Comparison of ENCODE assay signal across 13 cellular contexts in the genomic region with DNA sequence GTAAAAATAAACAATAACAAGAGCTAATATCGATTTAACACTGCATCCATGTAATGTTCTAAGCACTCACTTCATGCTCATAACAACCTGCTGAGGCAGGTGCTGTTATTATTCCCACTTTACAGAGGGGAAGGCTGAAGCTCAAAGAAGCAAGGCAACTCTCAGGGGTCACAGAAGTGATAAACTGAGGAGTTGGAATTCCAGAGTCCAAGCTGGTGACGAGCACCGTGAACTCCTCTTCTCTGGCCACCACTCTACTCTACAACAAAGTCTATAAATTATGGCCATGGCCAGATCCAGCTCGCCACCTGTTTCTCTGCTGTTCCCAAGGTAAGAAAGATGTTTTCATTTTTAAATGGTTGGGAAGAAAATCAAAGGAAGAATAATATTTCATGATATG.
A peak's percentile ranks its signal among the peaks of the same experiment; 100 is the strongest.
DNase-seq lines count a peak whose midpoint lies in the region; ATAC-seq and TF ChIP-seq lines count a peak whose summit lies in the region.
"Had no signal": no experiment of that assay in that cellular context is flagged by ENCODE, and none has a peak within 500 bp of the region (broad histone marks: within the 10 kb centered on the region; RNA-seq: fewer than 3 reads in every experiment).

No MANE protein-coding gene starts in this region.

- H3K9ac ChIP-seq in IMR-90 (ENCODE audit: low read depth, low read length) (no peak overlapping the region), colonic mucosa (ENCODE audit: low read depth in 2 of 2, low read length in 2 of 2) (no peak overlapping the region)

- TF ChIP-seq POLR2A in IMR-90 (IDR thresholded peaks at IDR 0.05; ENCODE audit: low read depth, low read length) = no peak
- TF ChIP-seq POLR2A in uterus (IDR thresholded peaks at IDR 0.05) = no peak

- no peak overlapping the region; the same call in 1 of the 2 replicates for H3K14ac ChIP-seq in IMR-90 (replicated peaks; ENCODE audit: low read depth, low read length)

- no peak overlapping the region for H2BK5ac ChIP-seq in IMR-90 (ENCODE audit: low read depth, low read length, poor library complexity, severe bottlenecking)

- H4K5ac ChIP-seq in IMR-90 (ENCODE audit: low read depth, low read length) = no peak overlapping the region

- H3K27ac ChIP-seq in ACC112 (ENCODE audit: low read depth, low read length) = no peak overlapping the region
- H3K27ac ChIP-seq in IMR-90 (ENCODE audit: insufficient read depth, low read length) = no peak overlapping the region
- peak overlapping the region; percentile 86 for H3K27ac ChIP-seq in colonic mucosa
- H3K27ac ChIP-seq in uterus = no peak overlapping the region
- H3K27ac ChIP-seq: SJSA1 had no signal

- no peaks in the 10 kb centered on the region for H4K20me1 ChIP-seq in IMR-90 (ENCODE audit: insufficient read depth, low read length)

- no peak overlapping the region; the same call in 1 of the 2 replicates for H3K23ac ChIP-seq in IMR-90 (ENCODE audit: low read depth, low read length)

- no peak overlapping the region for H3K4me3 ChIP-seq in ACC112 (ENCODE audit: low read depth, low read length)
- no peak overlapping the region for H3K4me3 ChIP-seq in IMR-90 (ENCODE audit: insufficient read depth, low read depth, low read length)
- no peak overlapping the region for H3K4me3 ChIP-seq in colonic mucosa
- H3K4me3 ChIP-seq in uterus = no peak overlapping the region
- H3K4me3 ChIP-seq: SJSA1 had no signal

- H3K4ac ChIP-seq in IMR-90 (ENCODE audit: low read depth, low read length) = no peak overlapping the region

- peak overlapping the region; percentile 30; the same call in 1 of the 2 replicates for H3K4me2 ChIP-seq in IMR-90 (ENCODE audit: low read depth, low read length)

- CTCF ChIA-PET in IMR-90 (lab: Yijun Ruan, JAX) = no interaction called here

- no peak overlapping the region; the same call in 1 of the 2 replicates for H3K56ac ChIP-seq in IMR-90 (ENCODE audit: extremely low read depth, insufficient read depth, low read length)

- no peaks in the 10 kb centered on the region for H3K9me1 ChIP-seq in IMR-90 (ENCODE audit: insufficient read depth, low read length)

- no CpG with 5 or more reads among the region's 4 CpGs for WGBS in IMR-90 (ENCODE audit: extremely low coverage in 2 of 2, insufficient read length in 1 of 2), 2 experiments

- H2AFZ ChIP-seq in ACC112 (ENCODE audit: low read length, unreplicated experiment) (peak overlapping the region; percentile 28), IMR-90 (replicated peaks; ENCODE audit: low read length, poor library complexity) (no peak overlapping the region)

- no peaks in the 10 kb centered on the region for H3K4me1 ChIP-seq in ACC112 (ENCODE audit: control insufficient read depth, insufficient read depth, low read length, unreplicated experiment)
- no peaks in the 10 kb centered on the region for H3K4me1 ChIP-seq in IMR-90 (ENCODE audit: control insufficient read depth, insufficient read depth, low read length)
- H3K4me1 ChIP-seq in colonic mucosa = peaks cover 10% of the 10 kb centered on the region
- H3K4me1 ChIP-seq in uterus = no peaks in the 10 kb centered on the region
- H3K4me1 ChIP-seq: SJSA1 had no signal

- POLR2A ChIA-PET in IMR-90 (lab: Charles Lee; ENCODE audit: unreplicated experiment) = no interaction called here

- H2BK120ac ChIP-seq in IMR-90 (ENCODE audit: low read depth, low read length) = no peak overlapping the region

- in situ Hi-C loops in IMR-90 (cut with MboI; ENCODE audit: low sequenced_read_pairs) = no loop called here

- H3K79me2 ChIP-seq in ACC112 (ENCODE audit: control insufficient read depth, insufficient read depth, low read length, unreplicated experiment) = no peaks in the 10 kb centered on the region

- no peak overlapping the region for H2AK9ac ChIP-seq in IMR-90 (replicated peaks; ENCODE audit: low read depth, low read length, poor library complexity)

- ATAC-seq in IMR-90 (ENCODE audit: low read depth) = no peak
- ATAC-seq in left colon = peak; percentile 70

- H4K8ac ChIP-seq in IMR-90 (ENCODE audit: low read depth in 2 of 2, low read length in 2 of 2) = no peak overlapping the region

- H4K91ac ChIP-seq in IMR-90 (ENCODE audit: insufficient read depth, low read depth, low read length) = no peak overlapping the region

- H3K9me3 ChIP-seq in IMR-90 (ENCODE audit: control insufficient read depth, insufficient read depth, low read length) (no peaks in the 10 kb centered on the region), colonic mucosa (no peaks in the 10 kb centered on the region), uterus (no peaks in the 10 kb centered on the region)
- H3K9me3 ChIP-seq: SJSA1 had no signal

- no peak overlapping the region for H2AK5ac ChIP-seq in IMR-90 (ENCODE audit: low read depth, low read length)

- dilution Hi-C loops in IMR-90 (cut with HindIII; ENCODE audit: low sequenced_read_pairs, unreplicated experiment) = no loop called here

- TF ChIP-seq CTCF in IMR-90 (conservative IDR thresholded peaks at IDR 0.05; ENCODE audit: low read depth, low read length) (no peak), colonic mucosa (IDR thresholded peaks at IDR 0.05) (no peak), uterus (IDR thresholded peaks at IDR 0.05) (no peak)

- no peak overlapping the region for H3K18ac ChIP-seq in IMR-90 (ENCODE audit: low read depth, low read length)

- H2BK15ac ChIP-seq in IMR-90 (ENCODE audit: low read depth, low read length) = no peak overlapping the region

- no TSS peak for BruUV-seq in IMR-90 (replicated peaks; lab: Mats Ljungman, UMichigan)

- no peaks in the 10 kb centered on the region for H3K36me3 ChIP-seq in ACC112 (ENCODE audit: insufficient read depth, low read length)
- no peaks in the 10 kb centered on the region for H3K36me3 ChIP-seq in IMR-90 (ENCODE audit: control insufficient read depth, insufficient read depth, low read length)
- no peaks in the 10 kb centered on the region for H3K36me3 ChIP-seq in colonic mucosa
- H3K36me3 ChIP-seq in uterus = no peaks in the 10 kb centered on the region
- H3K36me3 ChIP-seq: SJSA1 had no signal

- DNase-seq in IMR-90 = no peak
- no peak for DNase-seq in colonic mucosa
- DNase-seq in left colon = no peak
- no peak for DNase-seq in stimulated activated CD8-positive, alpha-beta memory T cell treated with anti-CD3 and anti-CD28 coated beads, Interleukin-4, amount 100 ng/mL, for 48 hours
- DNase-seq in NCI-H2171 (lab: John Stamatoyannopoulos, UW) = no peak
- no peak for DNase-seq in germinal center (ENCODE audit: low spot score)
- no peak for DNase-seq in uterus
- DNase-seq: EL, KG1, NCI-H1694, NCI-H2081 had no signal

- no peaks in the 10 kb centered on the region for H3K79me1 ChIP-seq in IMR-90 (ENCODE audit: low read depth in 1 of 2, low read length in 2 of 2)

- H3K27me3 ChIP-seq in ACC112 (ENCODE audit: insufficient read depth, low read length) = peaks cover 4% of the 10 kb centered on the region; the same call in 1 of the 2 replicates
- H3K27me3 ChIP-seq in IMR-90 (ENCODE audit: control insufficient read depth, insufficient read depth, low read length) = peaks cover 3% of the 10 kb centered on the region
- H3K27me3 ChIP-seq in colonic mucosa = no peaks in the 10 kb centered on the region
- no peaks in the 10 kb centered on the region for H3K27me3 ChIP-seq in uterus

- intact Hi-C loops in IMR-90 (cut with micrococcal nuclease) (no loop called here), colonic mucosa (cut with DNase I) (no loop called here), left colon (cut with DNase I, micrococcal nuclease) (no loop called here), uterus (cut with DNase I; ENCODE audit: low total_unique reads) (no loop called here)

- no peak for TF ChIP-seq RAD21 in IMR-90 (IDR thresholded peaks at IDR 0.05; ENCODE audit: low read length)

- no peak overlapping the region for H2BK20ac ChIP-seq in IMR-90 (ENCODE audit: low read depth, low read length)

TF ChIP-seq in IMR-90, 13 proteins besides CTCF, POLR2A, EP300 and RAD21:
- TF ChIP-seq RCOR1 (IDR thresholded peaks at IDR 0.05; ENCODE audit: insufficient replicate concordance, low read length) (no peak), MAZ (IDR thresholded peaks at IDR 0.05; ENCODE audit: borderline replicate concordance, low read depth, low read length) (no peak), BHLHE40 (IDR thresholded peaks at IDR 0.05; ENCODE audit: low read depth, low read length) (no peak), SMC3 (IDR thresholded peaks at IDR 0.05; ENCODE audit: low read depth, low read length) (no peak), MAFK (IDR thresholded peaks at IDR 0.05; ENCODE audit: low read depth, low read length) (no peak), CHD1 (IDR thresholded peaks at IDR 0.05; ENCODE audit: low read depth, low read length) (no peak)
TF ChIP-seq in IMR-90: peak in this region for 0.
